ENCODE assay signal across 14 cellular contexts in the genomic region with DNA sequence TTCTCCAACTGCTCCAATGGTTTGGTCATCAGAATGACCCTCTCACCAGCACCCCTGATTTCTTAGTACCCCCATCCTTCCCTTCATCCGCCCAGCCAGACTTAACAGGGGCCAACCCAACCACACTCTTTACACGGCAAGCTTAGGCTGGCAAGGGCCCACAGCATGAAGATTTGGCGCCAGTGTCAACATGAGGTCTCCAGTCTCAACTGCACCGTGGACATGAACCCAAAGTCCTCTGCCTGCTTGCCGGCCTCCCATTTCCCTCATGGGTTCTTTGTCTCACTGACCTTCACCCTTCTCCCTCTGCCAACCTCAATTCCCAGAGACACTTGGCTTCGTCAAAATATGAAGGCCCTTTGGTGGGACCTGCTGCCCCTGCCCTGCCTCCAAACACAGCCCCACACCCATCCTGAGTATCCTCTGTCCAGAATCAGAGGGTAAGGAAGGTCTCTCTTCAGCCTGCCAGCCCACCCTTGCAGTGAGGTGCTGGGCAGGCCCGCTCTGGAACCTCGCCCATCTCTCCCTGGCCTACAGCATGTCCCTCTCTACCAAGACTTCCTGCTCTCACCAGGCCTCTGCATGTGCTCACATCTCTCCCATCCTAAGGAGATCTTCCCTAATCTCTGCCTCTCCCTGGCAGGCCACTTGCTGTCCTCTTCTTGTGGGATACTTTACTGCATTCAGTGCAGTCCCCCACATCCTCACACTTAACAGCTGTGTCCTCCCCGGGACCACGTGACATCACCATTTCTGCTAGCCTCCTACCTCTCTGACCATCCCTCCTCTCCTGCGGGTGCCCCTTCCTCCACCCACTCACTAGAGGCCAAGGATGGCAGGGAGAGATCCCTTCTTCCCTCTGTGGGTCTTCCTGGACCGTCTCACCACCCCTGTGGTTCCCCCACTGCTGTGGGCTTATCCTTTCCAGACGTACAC.
A peak's percentile ranks its signal among the peaks of the same experiment; 100 is the strongest.
DNase-seq lines count a peak whose midpoint lies in the region; ATAC-seq, FAIRE-seq and TF ChIP-seq lines count a peak whose summit lies in the region.
"Had no signal": no experiment of that assay in that cellular context is flagged by ENCODE, and none has a peak within 500 bp of the region (broad histone marks: within the 10 kb centered on the region; RNA-seq: fewer than 3 reads in every experiment).

No MANE protein-coding gene starts in this region.

- TF ChIP-seq POLR2A in A549 (IDR thresholded peaks at IDR 0.05; ENCODE audit: low read length) (no peak), breast epithelium (IDR thresholded peaks at IDR 0.05) (no peak)

- H3K4me2 ChIP-seq in A549 (peak overlapping the region; percentile 34), GM23338 (no peak overlapping the region), neural progenitor cell (no peak overlapping the region)

- TF ChIP-seq RAD21 in A549 (conservative IDR thresholded peaks at IDR 0.05 in 1 of 2, IDR thresholded peaks at IDR 0.05 in 1 of 2): no peak

- H3K27me3 ChIP-seq in GM23338 (ENCODE audit: insufficient read depth) (no peaks in the 10 kb centered on the region), breast epithelium (no peaks in the 10 kb centered on the region), neural progenitor cell (no peaks in the 10 kb centered on the region)
- H3K27me3 ChIP-seq: ascending aorta had no signal

- ATAC-seq in A549: no peak
- ATAC-seq in GM23338: no peak
- ATAC-seq in GM18907 (IDR thresholded peaks at IDR 0.05; ENCODE audit: unreplicated experiment): no peak
- no peak for ATAC-seq in GM19324 (IDR thresholded peaks at IDR 0.05; ENCODE audit: low FRiP score, unreplicated experiment)
- no peak for ATAC-seq in HG03571 (IDR thresholded peaks at IDR 0.05; ENCODE audit: unreplicated experiment)
- ATAC-seq: effector memory CD8-positive, alpha-beta T cell had no signal

- H3K79me2 ChIP-seq in GM23338 (replicated peaks; ENCODE audit: insufficient read depth) (no peaks in the 10 kb centered on the region), neural progenitor cell (ENCODE audit: low read depth) (no peaks in the 10 kb centered on the region)

- H3F3A ChIP-seq in GM23338 (replicated peaks; ENCODE audit: low read depth) (peaks cover 6% of the 10 kb centered on the region), neural progenitor cell (ENCODE audit: low read depth) (peaks cover 27% of the 10 kb centered on the region)

- POLR2A ChIA-PET in A549 (lab: Yijun Ruan, JAX): interaction anchor here (0.5 kb wide), 1 partner anchor 187 kb away, joined by 4 read pairs; no protein-coding TSS in a partner anchor

- peak overlapping the region; percentile 54 to 96; a peak in 5 of 6 replicates for H3K27ac ChIP-seq in A549
- no peak overlapping the region for H3K27ac ChIP-seq in GM23338 (ENCODE audit: low read depth)
- peak overlapping the region; percentile 60 to 63 for H3K27ac ChIP-seq in breast epithelium
- H3K27ac ChIP-seq in neural progenitor cell: no peak overlapping the region
- H3K27ac ChIP-seq: ascending aorta had no signal

- intact Hi-C loops in breast epithelium (cut with DNase I; ENCODE audit: low total_unique reads): no loop called here

- H3K4me1 ChIP-seq in A549 (peaks cover 48% of the 10 kb centered on the region), GM23338 (ENCODE audit: insufficient read depth) (peaks cover 15% of the 10 kb centered on the region), breast epithelium (peaks cover 16% of the 10 kb centered on the region in 2 donors), neural progenitor cell (peaks cover 31% of the 10 kb centered on the region)

- H3K36me3 ChIP-seq in GM23338 (ENCODE audit: insufficient read depth) (no peaks in the 10 kb centered on the region), breast epithelium (no peaks in the 10 kb centered on the region), neural progenitor cell (no peaks in the 10 kb centered on the region)
- H3K36me3 ChIP-seq: ascending aorta had no signal

- H2AFZ ChIP-seq in GM23338: no peak overlapping the region
- H2AFZ ChIP-seq in neural progenitor cell (replicated peaks): no peak overlapping the region

- TF ChIP-seq EP300 in A549 (IDR thresholded peaks at IDR 0.05): no peak

- H3K9ac ChIP-seq in neural progenitor cell: no peak overlapping the region

- no peak for FAIRE-seq in A549 (lab: Jason Lieb, UNC)

- H3K36me3 Mint-ChIP-seq in GM23338 (ENCODE audit: low read depth) (no peaks in the 10 kb centered on the region; the same call in 2 of the 3 replicates), neural progenitor cell (no peaks in the 10 kb centered on the region)

- H3K9me3 Mint-ChIP-seq in GM23338 (no peaks in the 10 kb centered on the region), neural progenitor cell (peaks cover 3% of the 10 kb centered on the region)
- H3K9me3 Mint-ChIP-seq: effector memory CD8-positive, alpha-beta T cell had no signal

- H3K4me3 Mint-ChIP-seq in GM23338 (no peak overlapping the region), neural progenitor cell (peak overlapping the region; percentile 28)
- H3K4me3 Mint-ChIP-seq: B cell; effector memory CD8-positive, alpha-beta T cell had no signal

- H4K20me1 ChIP-seq in GM23338 (replicated peaks; ENCODE audit: insufficient read depth): no peaks in the 10 kb centered on the region
- no peaks in the 10 kb centered on the region for H4K20me1 ChIP-seq in neural progenitor cell (ENCODE audit: low read depth)

- H3K9me3 ChIP-seq in A549 (no peaks in the 10 kb centered on the region), breast epithelium (no peaks in the 10 kb centered on the region), neural progenitor cell (ENCODE audit: low read depth) (no peaks in the 10 kb centered on the region)
- H3K9me3 ChIP-seq: ascending aorta had no signal

- H3K9me2 ChIP-seq in GM23338 (ENCODE audit: insufficient read depth): no peaks in the 10 kb centered on the region

- H3K27ac Mint-ChIP-seq in GM23338 (peak overlapping the region; percentile 19; the same call in 1 of the 2 replicates), neural progenitor cell (peak overlapping the region; percentile 87)
- H3K27ac Mint-ChIP-seq: B cell had no signal

- peaks cover 45% of the 10 kb centered on the region for H3K4me1 Mint-ChIP-seq in GM23338
- H3K4me1 Mint-ChIP-seq in neural progenitor cell: peaks cover 59% of the 10 kb centered on the region

- CTCF ChIA-PET in A549 (lab: Yijun Ruan, JAX): interaction anchor here (0.7 to 1.3 kb wide), 3 partner anchors 8 to 220 kb away, joined by 3 read pairs; no protein-coding TSS in a partner anchor

- DNase-seq in A549 (ENCODE audit: low read depth in 1 of 2, low spot score in 1 of 2) (no peak), GM23338 (ENCODE audit: low spot score) (no peak), breast epithelium (ENCODE audit: low spot score in 2 of 2) (no peak), neural progenitor cell (ENCODE audit: low spot score) (no peak), SIG-M5 (lab: John Stamatoyannopoulos, UW) (no peak)
- DNase-seq: effector memory CD8-positive, alpha-beta T cell; head of caudate nucleus; NCI-H1105 treated with DMSO at 0.1 percent for 48 hours; NCI-H510A treated with DMSO at 0.1 percent for 48 hours had no signal

- TF ChIP-seq CTCF in A549 (IDR thresholded peaks at IDR 0.05) (no peak), GM23338 (conservative IDR thresholded peaks at IDR 0.05; ENCODE audit: low read depth in 2 of 2) (no peak), breast epithelium (IDR thresholded peaks at IDR 0.05) (no peak), neural progenitor cell (IDR thresholded peaks at IDR 0.05) (no peak)

- WGBS in A549 (ENCODE audit: missing lambda C conversion rate): 97% methylated on average over 13 of the region's 13 CpGs

- peaks cover 16% of the 10 kb centered on the region for H3K27me3 Mint-ChIP-seq in GM23338 (ENCODE audit: insufficient read depth, low read depth, poor library complexity)
- peaks cover 25% of the 10 kb centered on the region for H3K27me3 Mint-ChIP-seq in neural progenitor cell (ENCODE audit: insufficient read depth, low read depth)
- H3K27me3 Mint-ChIP-seq: effector memory CD8-positive, alpha-beta T cell had no signal

- H3K4me3 ChIP-seq in A549 (no peak overlapping the region), GM23338 (no peak overlapping the region), breast epithelium (no peak overlapping the region), neural progenitor cell (no peak overlapping the region)
- H3K4me3 ChIP-seq: ascending aorta had no signal

TF ChIP-seq in A549, 52 proteins besides CTCF, POLR2A, EP300 and RAD21 (continues in another document):
- TF ChIP-seq, protein P1, sequence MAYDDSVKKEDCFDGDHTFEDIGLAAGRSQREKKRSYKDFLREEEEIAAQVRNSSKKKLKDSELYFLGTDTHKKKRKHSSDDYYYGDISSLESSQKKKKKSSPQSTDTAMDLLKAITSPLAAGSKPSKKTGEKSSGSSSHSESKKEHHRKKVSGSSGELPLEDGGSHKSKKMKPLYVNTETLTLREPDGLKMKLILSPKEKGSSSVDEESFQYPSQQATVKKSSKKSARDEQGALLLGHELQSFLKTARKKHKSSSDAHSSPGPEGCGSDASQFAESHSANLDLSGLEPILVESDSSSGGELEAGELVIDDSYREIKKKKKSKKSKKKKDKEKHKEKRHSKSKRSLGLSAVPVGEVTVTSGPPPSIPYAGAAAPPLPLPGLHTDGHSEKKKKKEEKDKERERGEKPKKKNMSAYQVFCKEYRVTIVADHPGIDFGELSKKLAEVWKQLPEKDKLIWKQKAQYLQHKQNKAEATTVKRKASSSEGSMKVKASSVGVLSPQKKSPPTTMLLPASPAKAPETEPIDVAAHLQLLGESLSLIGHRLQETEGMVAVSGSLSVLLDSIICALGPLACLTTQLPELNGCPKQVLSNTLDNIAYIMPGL (CRISPR knock-in tag; IDR thresholded peaks at IDR 0.05; ENCODE audit: borderline replicate concordance): no peak
- TF ChIP-seq BHLHE40 (IDR thresholded peaks at IDR 0.05; ENCODE audit: low read depth, low read length): no peak
- no peak for TF ChIP-seq EHF (CRISPR knock-in tag; IDR thresholded peaks at IDR 0.05)

TF ChIP-seq in GM23338, 12 proteins besides CTCF, POLR2A, EP300 and RAD21 (continues in another document):
- TF ChIP-seq NANOG (IDR thresholded peaks at IDR 0.05; ENCODE audit: borderline replicate concordance) (no peak), ZNF331 (CRISPR knock-in tag; IDR thresholded peaks at IDR 0.05; ENCODE audit: low read depth) (no peak), CREB1 (CRISPR knock-in tag; IDR thresholded peaks at IDR 0.05; ENCODE audit: low read depth) (no peak), JUNB (IDR thresholded peaks at IDR 0.05; ENCODE audit: unreplicated experiment) (no peak), ZNF114 (CRISPR knock-in tag; IDR thresholded peaks at IDR 0.05) (no peak), EZH2 (IDR thresholded peaks at IDR 0.05; ENCODE audit: low read depth, unreplicated experiment) (no peak)

Comparison
In these comparisons a context has a peak if more than half of its experiments do, and no peak if none do; other contexts are left out.
1. H3K27ac ChIP-seq: peak in A549 (2 of 2) and breast epithelium (2 of 2); none in GM23338 (single experiment) and neural progenitor cell (single experiment).